In genomic region chr5:111755264-111755941, GRCh38 we compare ENCODE assay signal across 9 cellular contexts. TPM values are rescaled to one million over a fixed set of nuclear protein-coding genes. Genes with fewer than 3 reads are reported as not detected.
DNase-seq lines count a peak whose midpoint lies in the region; ATAC-seq, FAIRE-seq and TF ChIP-seq lines count a peak whose summit lies in the region.
"Had no signal": no experiment of that assay in that cellular context is flagged by ENCODE, and none has a peak within 500 bp of the region (broad histone marks: within the 10 kb centered on the region; RNA-seq: fewer than 3 reads in every experiment).

No MANE protein-coding gene starts in this region.

- DNase-seq in breast epithelium (ENCODE audit: low spot score in 2 of 2): no peak
- DNase-seq in MCF 10A (ENCODE audit: unreplicated experiment): no peak
- no peak for DNase-seq in keratinocyte (ENCODE audit: low read depth, low spot score)
- DNase-seq in ecto neural progenitor cell (ENCODE audit: low spot score): no peak

- no TSS peak for BruUV-seq in MCF 10A (replicated peaks; lab: Mats Ljungman, UMichigan)

- H3K36me3 ChIP-seq in breast epithelium: no peaks in the 10 kb centered on the region
- H3K36me3 ChIP-seq in keratinocyte (ENCODE audit: control insufficient read depth in 2 of 2, extremely low read depth in 1 of 2, insufficient read depth in 2 of 2, low read length in 2 of 2): no peaks in the 10 kb centered on the region
- no peaks in the 10 kb centered on the region for H3K36me3 ChIP-seq in thymus (ENCODE audit: control insufficient read depth, insufficient read depth)

- FAIRE-seq in keratinocyte (lab: Jason Lieb, UNC): no peak

- no peak for ATAC-seq in GM21825 (IDR thresholded peaks at IDR 0.05; ENCODE audit: unreplicated experiment)
- no peak for ATAC-seq in GM18517 (IDR thresholded peaks at IDR 0.05; ENCODE audit: unreplicated experiment)
- ATAC-seq: activated CD4-positive, CD25-positive, alpha-beta regulatory T cell treated with anti-CD3 and anti-CD28 coated beads, Interleukin-2, amount 50 U/mL, for 24 hours had no signal

- no peak overlapping the region for H3K27ac Mint-ChIP-seq in MCF 10A (ENCODE audit: low read depth, unreplicated experiment)
- no peak overlapping the region for H3K27ac Mint-ChIP-seq in activated naive CD8-positive, alpha-beta T cell

- no peaks in the 10 kb centered on the region for H4K20me1 ChIP-seq in keratinocyte (ENCODE audit: control insufficient read depth, extremely low read depth, insufficient read depth, low read length)

- intact Hi-C loops in breast epithelium (cut with DNase I; ENCODE audit: low total_unique reads): no loop called here
- intact Hi-C loops in MCF 10A (cut with micrococcal nuclease): loop anchor here (5.0 to 10.0 kb wide), 2 partner anchors 58 to 239 kb away; no protein-coding TSS in a partner anchor

- H3K9me1 ChIP-seq in keratinocyte (ENCODE audit: control insufficient read depth, extremely low read depth, insufficient read depth, low read length): no peaks in the 10 kb centered on the region

- peaks cover 0 to 3% of the 10 kb centered on the region in 2 donors for H3K4me1 ChIP-seq in breast epithelium
- peaks cover 10% of the 10 kb centered on the region for H3K4me1 ChIP-seq in keratinocyte (ENCODE audit: control insufficient read depth, extremely low read depth, insufficient read depth, low read length)
- no peaks in the 10 kb centered on the region for H3K4me1 ChIP-seq in thymus (ENCODE audit: control insufficient read depth, insufficient read depth, low read length)

- TF ChIP-seq POLR2A in breast epithelium (IDR thresholded peaks at IDR 0.05): no peak

- H3K79me2 ChIP-seq in keratinocyte (ENCODE audit: control insufficient read depth, insufficient read depth, low read length): no peaks in the 10 kb centered on the region

- POLR2A ChIA-PET in MCF 10A (lab: Yijun Ruan, JAX): interaction anchor here (0.8 to 1.7 kb wide), 2 partner anchors 57 to 205 kb away, joined by 3 to 5 read pairs; no protein-coding TSS in a partner anchor

- no peak overlapping the region for H2AFZ ChIP-seq in keratinocyte (ENCODE audit: control insufficient read depth, low read length)

- no peak overlapping the region for H3K4me3 Mint-ChIP-seq in MCF 10A (ENCODE audit: unreplicated experiment)
- H3K4me3 Mint-ChIP-seq in activated naive CD8-positive, alpha-beta T cell: peak overlapping the region; percentile 46

- dilution Hi-C loops in keratinocyte (cut with MboI; ENCODE audit: extremely low pct_ligation_motif_present, low sequenced_read_pairs): no loop called here

- H3K4me3 ChIP-seq in breast epithelium: peak overlapping the region in 2 of 3 donors; percentile 60 to 84
- H3K4me3 ChIP-seq in keratinocyte (ENCODE audit: control insufficient read depth in 2 of 3, extremely low read depth in 1 of 3, insufficient read depth in 2 of 3, low read depth in 1 of 3, low read length in 3 of 3): no peak overlapping the region
- H3K4me3 ChIP-seq in thymus (ENCODE audit: low read length): peak overlapping the region; percentile 90

- no peaks in the 10 kb centered on the region for H3K36me3 Mint-ChIP-seq in MCF 10A (ENCODE audit: insufficient read depth, unreplicated experiment)
- peaks cover 2% of the 10 kb centered on the region for H3K36me3 Mint-ChIP-seq in activated naive CD8-positive, alpha-beta T cell

- H3K27ac ChIP-seq in breast epithelium (no peak overlapping the region), keratinocyte (ENCODE audit: control insufficient read depth, insufficient read depth, low read length) (no peak overlapping the region), thymus (ENCODE audit: low read depth) (peak overlapping the region; percentile 67)

- no peak for TF ChIP-seq CTCF in breast epithelium (IDR thresholded peaks at IDR 0.05)
- no peak for TF ChIP-seq CTCF in MCF 10A (IDR thresholded peaks at IDR 0.05; ENCODE audit: unreplicated experiment)
- TF ChIP-seq CTCF in keratinocyte (optimal IDR thresholded peaks at IDR 0.05 in 1 of 3, IDR thresholded peaks at IDR 0.05 in 1 of 3, conservative IDR thresholded peaks at IDR 0.05 in 1 of 3; ENCODE audit: extremely low read depth in 1 of 3, insufficient read depth in 2 of 3, low read length in 3 of 3): no peak

- H3K9me3 ChIP-seq in breast epithelium: no peaks in the 10 kb centered on the region
- H3K9me3 ChIP-seq in keratinocyte (ENCODE audit: control insufficient read depth, low read depth, low read length): no peaks in the 10 kb centered on the region
- no peaks in the 10 kb centered on the region for H3K9me3 ChIP-seq in thymus (ENCODE audit: control insufficient read depth)

- H3K27me3 ChIP-seq in breast epithelium: no peaks in the 10 kb centered on the region
- no peaks in the 10 kb centered on the region for H3K27me3 ChIP-seq in keratinocyte (ENCODE audit: control insufficient read depth, extremely low read depth, insufficient read depth, low read length)
- no peaks in the 10 kb centered on the region for H3K27me3 ChIP-seq in thymus (ENCODE audit: control insufficient read depth, insufficient read depth)

- CTCF ChIA-PET in MCF 10A (lab: Yijun Ruan, JAX): interaction anchor here (0.5 to 1.5 kb wide), 7 partner anchors 19 to 842 kb away, joined by 3 to 7 read pairs (median 3); no protein-coding TSS in a partner anchor

- H3K4me1 Mint-ChIP-seq in MCF 10A (ENCODE audit: insufficient read depth, unreplicated experiment): peaks cover 10% of the 10 kb centered on the region
- peaks cover 22% of the 10 kb centered on the region for H3K4me1 Mint-ChIP-seq in activated naive CD8-positive, alpha-beta T cell (ENCODE audit: low read depth)

- WGBS in thymus: 15% methylated on average over 8 of the region's 8 CpGs

- peak overlapping the region; percentile 97 for H3K4me2 ChIP-seq in keratinocyte (ENCODE audit: control insufficient read depth, extremely low read depth, insufficient read depth, low read depth, low read length)

- no peaks in the 10 kb centered on the region for H3K9me3 Mint-ChIP-seq in MCF 10A (ENCODE audit: unreplicated experiment)
- no peaks in the 10 kb centered on the region for H3K9me3 Mint-ChIP-seq in activated naive CD8-positive, alpha-beta T cell (ENCODE audit: low read depth)

- H3K9ac ChIP-seq in keratinocyte (ENCODE audit: control insufficient read depth, extremely low read depth, insufficient read depth, low read length): no peak overlapping the region

- H3K27me3 Mint-ChIP-seq in MCF 10A (ENCODE audit: insufficient read depth, unreplicated experiment): no peaks in the 10 kb centered on the region
- H3K27me3 Mint-ChIP-seq in activated naive CD8-positive, alpha-beta T cell: no peaks in the 10 kb centered on the region

RNA-seq across cellular contexts. Expression of gene NREP, which starts 1.6 kb away (rescaled TPM):
- 1 to 10 TPM; 3.9 to 9.8 (median 9.1) TPM for total RNA-seq in breast epithelium
- total RNA-seq in MCF 10A (2022): 2.5 and 7.0 TPM in 2 replicates
- 3.8 to 12.3 TPM (median 9.1 TPM) in 3 replicates for polyA plus RNA-seq in keratinocyte
- 4.5 TPM for polyA plus RNA-seq in keratinocyte (2011; ENCODE audit: low read depth)
- 6.5 and 7.4 TPM in 2 replicates for polyA plus RNA-seq in keratinocyte (2011; cell fraction: cytosol; rRNA removed)
- polyA plus RNA-seq in keratinocyte (2011; cell fraction: nucleus; rRNA removed): 11.5 and 11.6 TPM in 2 replicates
- 2.5 and 3.4 TPM in 2 replicates for polyA plus RNA-seq in keratinocyte (2012; ENCODE audit: low replicate concordance)
- polyA minus RNA-seq in keratinocyte: 1.7 to 7.9 TPM (median 3.9 TPM) in 3 replicates
- 2.9 TPM for polyA minus RNA-seq in keratinocyte (2011; cell fraction: cytosol; rRNA and poly(A)+ RNA removed)
- polyA minus RNA-seq in keratinocyte (2011; cell fraction: nucleus; rRNA and poly(A)+ RNA removed): 5.2 and 9.5 TPM in 2 replicates
- 76.6 TPM for polyA plus RNA-seq in thymus

Comparison
In these comparisons a context has a peak if more than half of its experiments do, and no peak if none do; other contexts are left out.
1. H3K4me3 ChIP-seq: peak in breast epithelium (2 of 3) and thymus (single experiment); none in keratinocyte (0 of 3).